2 cellular contexts compared by ENCODE assay signal in the genomic region with DNA sequence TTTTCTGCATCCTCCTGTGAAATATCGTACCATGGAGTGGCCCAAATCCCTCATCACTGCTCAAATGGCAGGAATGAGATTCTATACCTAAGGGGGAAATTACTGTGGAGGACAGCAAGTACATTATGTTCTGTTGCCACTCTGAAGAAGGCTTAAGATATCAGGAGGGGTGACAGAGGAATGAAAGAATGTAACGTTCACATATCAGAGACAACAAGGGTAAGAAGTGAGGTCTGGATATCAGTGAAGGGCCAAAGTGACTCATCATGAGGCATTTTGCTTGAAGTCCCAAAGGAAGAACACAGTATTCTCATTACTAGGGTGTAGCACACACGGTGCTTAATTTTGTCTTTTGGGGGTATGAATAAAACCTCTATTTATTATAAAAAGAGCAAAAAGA.
TF ChIP-seq lines count a peak whose summit lies in the region.

No MANE protein-coding gene starts in this region.

TF ChIP-seq in HCT116, 20 proteins besides CTCF, POLR2A, EP300 and RAD21:
- no peak for TF ChIP-seq EGR1 (IDR thresholded peaks at IDR 0.05; ENCODE audit: low read depth)
- TF ChIP-seq ZNF274 (IDR thresholded peaks at IDR 0.05; ENCODE audit: low read depth, low read length): no peak
- no peak for TF ChIP-seq SRF (IDR thresholded peaks at IDR 0.05; ENCODE audit: low read depth)
- TF ChIP-seq EZH2phosphoT487 (IDR thresholded peaks at IDR 0.05; ENCODE audit: borderline replicate concordance): no peak
- TF ChIP-seq TCF7L2 (IDR thresholded peaks at IDR 0.05; ENCODE audit: borderline replicate concordance, extremely low read depth, insufficient read depth, insufficient read length): no peak
- TF ChIP-seq YY1 (IDR thresholded peaks at IDR 0.05; ENCODE audit: extremely low read depth, insufficient replicate concordance, low read depth, low read length): no peak
- TF ChIP-seq, protein P1, sequence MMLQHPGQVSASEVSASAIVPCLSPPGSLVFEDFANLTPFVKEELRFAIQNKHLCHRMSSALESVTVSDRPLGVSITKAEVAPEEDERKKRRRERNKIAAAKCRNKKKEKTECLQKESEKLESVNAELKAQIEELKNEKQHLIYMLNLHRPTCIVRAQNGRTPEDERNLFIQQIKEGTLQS (IDR thresholded peaks at IDR 0.05): no peak
- TF ChIP-seq, protein P2, sequence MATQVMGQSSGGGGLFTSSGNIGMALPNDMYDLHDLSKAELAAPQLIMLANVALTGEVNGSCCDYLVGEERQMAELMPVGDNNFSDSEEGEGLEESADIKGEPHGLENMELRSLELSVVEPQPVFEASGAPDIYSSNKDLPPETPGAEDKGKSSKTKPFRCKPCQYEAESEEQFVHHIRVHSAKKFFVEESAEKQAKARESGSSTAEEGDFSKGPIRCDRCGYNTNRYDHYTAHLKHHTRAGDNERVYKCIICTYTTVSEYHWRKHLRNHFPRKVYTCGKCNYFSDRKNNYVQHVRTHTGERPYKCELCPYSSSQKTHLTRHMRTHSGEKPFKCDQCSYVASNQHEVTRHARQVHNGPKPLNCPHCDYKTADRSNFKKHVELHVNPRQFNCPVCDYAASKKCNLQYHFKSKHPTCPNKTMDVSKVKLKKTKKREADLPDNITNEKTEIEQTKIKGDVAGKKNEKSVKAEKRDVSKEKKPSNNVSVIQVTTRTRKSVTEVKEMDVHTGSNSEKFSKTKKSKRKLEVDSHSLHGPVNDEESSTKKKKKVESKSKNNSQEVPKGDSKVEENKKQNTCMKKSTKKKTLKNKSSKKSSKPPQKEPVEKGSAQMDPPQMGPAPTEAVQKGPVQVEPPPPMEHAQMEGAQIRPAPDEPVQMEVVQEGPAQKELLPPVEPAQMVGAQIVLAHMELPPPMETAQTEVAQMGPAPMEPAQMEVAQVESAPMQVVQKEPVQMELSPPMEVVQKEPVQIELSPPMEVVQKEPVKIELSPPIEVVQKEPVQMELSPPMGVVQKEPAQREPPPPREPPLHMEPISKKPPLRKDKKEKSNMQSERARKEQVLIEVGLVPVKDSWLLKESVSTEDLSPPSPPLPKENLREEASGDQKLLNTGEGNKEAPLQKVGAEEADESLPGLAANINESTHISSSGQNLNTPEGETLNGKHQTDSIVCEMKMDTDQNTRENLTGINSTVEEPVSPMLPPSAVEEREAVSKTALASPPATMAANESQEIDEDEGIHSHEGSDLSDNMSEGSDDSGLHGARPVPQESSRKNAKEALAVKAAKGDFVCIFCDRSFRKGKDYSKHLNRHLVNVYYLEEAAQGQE (IDR thresholded peaks at IDR 0.05; ENCODE audit: low read depth): no peak
- TF ChIP-seq CBX3 (IDR thresholded peaks at IDR 0.05; ENCODE audit: low read depth): no peak
- TF ChIP-seq ZFX (IDR thresholded peaks at IDR 0.05): no peak
- no peak for TF ChIP-seq SIN3A (IDR thresholded peaks at IDR 0.05; ENCODE audit: low read depth)
- TF ChIP-seq EZH2 (IDR thresholded peaks at IDR 0.05): no peak
TF ChIP-seq in HCT116: peak in this region for 0.

TF ChIP-seq in WTC11, 78 proteins besides CTCF, POLR2A, EP300 and RAD21:
- TF ChIP-seq JUN (CRISPR knock-in tag; IDR thresholded peaks at IDR 0.05) (no peak), ZNF121 (CRISPR knock-in tag; IDR thresholded peaks at IDR 0.05) (no peak), SOX15 (CRISPR knock-in tag; IDR thresholded peaks at IDR 0.05) (no peak), RORB (CRISPR knock-in tag; IDR thresholded peaks at IDR 0.05) (no peak), TEAD1 (CRISPR knock-in tag; IDR thresholded peaks at IDR 0.05) (no peak), ZNF671 (CRISPR knock-in tag; IDR thresholded peaks at IDR 0.05) (no peak), SP1 (CRISPR knock-in tag; conservative IDR thresholded peaks at IDR 0.05) (no peak), TCF7 (CRISPR knock-in tag; IDR thresholded peaks at IDR 0.05; ENCODE audit: low read depth) (no peak), ZNF423 (CRISPR knock-in tag; IDR thresholded peaks at IDR 0.05) (no peak)
- TF ChIP-seq, protein P3, sequence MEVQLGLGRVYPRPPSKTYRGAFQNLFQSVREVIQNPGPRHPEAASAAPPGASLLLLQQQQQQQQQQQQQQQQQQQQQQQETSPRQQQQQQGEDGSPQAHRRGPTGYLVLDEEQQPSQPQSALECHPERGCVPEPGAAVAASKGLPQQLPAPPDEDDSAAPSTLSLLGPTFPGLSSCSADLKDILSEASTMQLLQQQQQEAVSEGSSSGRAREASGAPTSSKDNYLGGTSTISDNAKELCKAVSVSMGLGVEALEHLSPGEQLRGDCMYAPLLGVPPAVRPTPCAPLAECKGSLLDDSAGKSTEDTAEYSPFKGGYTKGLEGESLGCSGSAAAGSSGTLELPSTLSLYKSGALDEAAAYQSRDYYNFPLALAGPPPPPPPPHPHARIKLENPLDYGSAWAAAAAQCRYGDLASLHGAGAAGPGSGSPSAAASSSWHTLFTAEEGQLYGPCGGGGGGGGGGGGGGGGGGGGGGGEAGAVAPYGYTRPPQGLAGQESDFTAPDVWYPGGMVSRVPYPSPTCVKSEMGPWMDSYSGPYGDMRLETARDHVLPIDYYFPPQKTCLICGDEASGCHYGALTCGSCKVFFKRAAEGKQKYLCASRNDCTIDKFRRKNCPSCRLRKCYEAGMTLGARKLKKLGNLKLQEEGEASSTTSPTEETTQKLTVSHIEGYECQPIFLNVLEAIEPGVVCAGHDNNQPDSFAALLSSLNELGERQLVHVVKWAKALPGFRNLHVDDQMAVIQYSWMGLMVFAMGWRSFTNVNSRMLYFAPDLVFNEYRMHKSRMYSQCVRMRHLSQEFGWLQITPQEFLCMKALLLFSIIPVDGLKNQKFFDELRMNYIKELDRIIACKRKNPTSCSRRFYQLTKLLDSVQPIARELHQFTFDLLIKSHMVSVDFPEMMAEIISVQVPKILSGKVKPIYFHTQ (CRISPR knock-in tag; IDR thresholded peaks at IDR 0.05): no peak
- TF ChIP-seq, protein P4, sequence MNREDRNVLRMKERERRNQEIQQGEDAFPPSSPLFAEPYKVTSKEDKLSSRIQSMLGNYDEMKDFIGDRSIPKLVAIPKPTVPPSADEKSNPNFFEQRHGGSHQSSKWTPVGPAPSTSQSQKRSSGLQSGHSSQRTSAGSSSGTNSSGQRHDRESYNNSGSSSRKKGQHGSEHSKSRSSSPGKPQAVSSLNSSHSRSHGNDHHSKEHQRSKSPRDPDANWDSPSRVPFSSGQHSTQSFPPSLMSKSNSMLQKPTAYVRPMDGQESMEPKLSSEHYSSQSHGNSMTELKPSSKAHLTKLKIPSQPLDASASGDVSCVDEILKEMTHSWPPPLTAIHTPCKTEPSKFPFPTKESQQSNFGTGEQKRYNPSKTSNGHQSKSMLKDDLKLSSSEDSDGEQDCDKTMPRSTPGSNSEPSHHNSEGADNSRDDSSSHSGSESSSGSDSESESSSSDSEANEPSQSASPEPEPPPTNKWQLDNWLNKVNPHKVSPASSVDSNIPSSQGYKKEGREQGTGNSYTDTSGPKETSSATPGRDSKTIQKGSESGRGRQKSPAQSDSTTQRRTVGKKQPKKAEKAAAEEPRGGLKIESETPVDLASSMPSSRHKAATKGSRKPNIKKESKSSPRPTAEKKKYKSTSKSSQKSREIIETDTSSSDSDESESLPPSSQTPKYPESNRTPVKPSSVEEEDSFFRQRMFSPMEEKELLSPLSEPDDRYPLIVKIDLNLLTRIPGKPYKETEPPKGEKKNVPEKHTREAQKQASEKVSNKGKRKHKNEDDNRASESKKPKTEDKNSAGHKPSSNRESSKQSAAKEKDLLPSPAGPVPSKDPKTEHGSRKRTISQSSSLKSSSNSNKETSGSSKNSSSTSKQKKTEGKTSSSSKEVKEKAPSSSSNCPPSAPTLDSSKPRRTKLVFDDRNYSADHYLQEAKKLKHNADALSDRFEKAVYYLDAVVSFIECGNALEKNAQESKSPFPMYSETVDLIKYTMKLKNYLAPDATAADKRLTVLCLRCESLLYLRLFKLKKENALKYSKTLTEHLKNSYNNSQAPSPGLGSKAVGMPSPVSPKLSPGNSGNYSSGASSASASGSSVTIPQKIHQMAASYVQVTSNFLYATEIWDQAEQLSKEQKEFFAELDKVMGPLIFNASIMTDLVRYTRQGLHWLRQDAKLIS (CRISPR knock-in tag; IDR thresholded peaks at IDR 0.05; ENCODE audit: borderline replicate concordance): no peak
- TF ChIP-seq, protein P5, sequence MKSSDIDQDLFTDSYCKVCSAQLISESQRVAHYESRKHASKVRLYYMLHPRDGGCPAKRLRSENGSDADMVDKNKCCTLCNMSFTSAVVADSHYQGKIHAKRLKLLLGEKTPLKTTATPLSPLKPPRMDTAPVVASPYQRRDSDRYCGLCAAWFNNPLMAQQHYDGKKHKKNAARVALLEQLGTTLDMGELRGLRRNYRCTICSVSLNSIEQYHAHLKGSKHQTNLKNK (CRISPR knock-in tag; IDR thresholded peaks at IDR 0.05): no peak
- TF ChIP-seq, protein P6, sequence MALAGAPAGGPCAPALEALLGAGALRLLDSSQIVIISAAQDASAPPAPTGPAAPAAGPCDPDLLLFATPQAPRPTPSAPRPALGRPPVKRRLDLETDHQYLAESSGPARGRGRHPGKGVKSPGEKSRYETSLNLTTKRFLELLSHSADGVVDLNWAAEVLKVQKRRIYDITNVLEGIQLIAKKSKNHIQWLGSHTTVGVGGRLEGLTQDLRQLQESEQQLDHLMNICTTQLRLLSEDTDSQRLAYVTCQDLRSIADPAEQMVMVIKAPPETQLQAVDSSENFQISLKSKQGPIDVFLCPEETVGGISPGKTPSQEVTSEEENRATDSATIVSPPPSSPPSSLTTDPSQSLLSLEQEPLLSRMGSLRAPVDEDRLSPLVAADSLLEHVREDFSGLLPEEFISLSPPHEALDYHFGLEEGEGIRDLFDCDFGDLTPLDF (CRISPR knock-in tag; IDR thresholded peaks at IDR 0.05): no peak
- TF ChIP-seq, protein P7, sequence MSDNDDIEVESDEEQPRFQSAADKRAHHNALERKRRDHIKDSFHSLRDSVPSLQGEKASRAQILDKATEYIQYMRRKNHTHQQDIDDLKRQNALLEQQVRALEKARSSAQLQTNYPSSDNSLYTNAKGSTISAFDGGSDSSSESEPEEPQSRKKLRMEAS (CRISPR knock-in tag; IDR thresholded peaks at IDR 0.05): no peak
- TF ChIP-seq, protein P8, sequence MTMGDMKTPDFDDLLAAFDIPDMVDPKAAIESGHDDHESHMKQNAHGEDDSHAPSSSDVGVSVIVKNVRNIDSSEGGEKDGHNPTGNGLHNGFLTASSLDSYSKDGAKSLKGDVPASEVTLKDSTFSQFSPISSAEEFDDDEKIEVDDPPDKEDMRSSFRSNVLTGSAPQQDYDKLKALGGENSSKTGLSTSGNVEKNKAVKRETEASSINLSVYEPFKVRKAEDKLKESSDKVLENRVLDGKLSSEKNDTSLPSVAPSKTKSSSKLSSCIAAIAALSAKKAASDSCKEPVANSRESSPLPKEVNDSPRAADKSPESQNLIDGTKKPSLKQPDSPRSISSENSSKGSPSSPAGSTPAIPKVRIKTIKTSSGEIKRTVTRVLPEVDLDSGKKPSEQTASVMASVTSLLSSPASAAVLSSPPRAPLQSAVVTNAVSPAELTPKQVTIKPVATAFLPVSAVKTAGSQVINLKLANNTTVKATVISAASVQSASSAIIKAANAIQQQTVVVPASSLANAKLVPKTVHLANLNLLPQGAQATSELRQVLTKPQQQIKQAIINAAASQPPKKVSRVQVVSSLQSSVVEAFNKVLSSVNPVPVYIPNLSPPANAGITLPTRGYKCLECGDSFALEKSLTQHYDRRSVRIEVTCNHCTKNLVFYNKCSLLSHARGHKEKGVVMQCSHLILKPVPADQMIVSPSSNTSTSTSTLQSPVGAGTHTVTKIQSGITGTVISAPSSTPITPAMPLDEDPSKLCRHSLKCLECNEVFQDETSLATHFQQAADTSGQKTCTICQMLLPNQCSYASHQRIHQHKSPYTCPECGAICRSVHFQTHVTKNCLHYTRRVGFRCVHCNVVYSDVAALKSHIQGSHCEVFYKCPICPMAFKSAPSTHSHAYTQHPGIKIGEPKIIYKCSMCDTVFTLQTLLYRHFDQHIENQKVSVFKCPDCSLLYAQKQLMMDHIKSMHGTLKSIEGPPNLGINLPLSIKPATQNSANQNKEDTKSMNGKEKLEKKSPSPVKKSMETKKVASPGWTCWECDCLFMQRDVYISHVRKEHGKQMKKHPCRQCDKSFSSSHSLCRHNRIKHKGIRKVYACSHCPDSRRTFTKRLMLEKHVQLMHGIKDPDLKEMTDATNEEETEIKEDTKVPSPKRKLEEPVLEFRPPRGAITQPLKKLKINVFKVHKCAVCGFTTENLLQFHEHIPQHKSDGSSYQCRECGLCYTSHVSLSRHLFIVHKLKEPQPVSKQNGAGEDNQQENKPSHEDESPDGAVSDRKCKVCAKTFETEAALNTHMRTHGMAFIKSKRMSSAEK (CRISPR knock-in tag; IDR thresholded peaks at IDR 0.05; ENCODE audit: borderline replicate concordance): no peak
- TF ChIP-seq, protein P9, sequence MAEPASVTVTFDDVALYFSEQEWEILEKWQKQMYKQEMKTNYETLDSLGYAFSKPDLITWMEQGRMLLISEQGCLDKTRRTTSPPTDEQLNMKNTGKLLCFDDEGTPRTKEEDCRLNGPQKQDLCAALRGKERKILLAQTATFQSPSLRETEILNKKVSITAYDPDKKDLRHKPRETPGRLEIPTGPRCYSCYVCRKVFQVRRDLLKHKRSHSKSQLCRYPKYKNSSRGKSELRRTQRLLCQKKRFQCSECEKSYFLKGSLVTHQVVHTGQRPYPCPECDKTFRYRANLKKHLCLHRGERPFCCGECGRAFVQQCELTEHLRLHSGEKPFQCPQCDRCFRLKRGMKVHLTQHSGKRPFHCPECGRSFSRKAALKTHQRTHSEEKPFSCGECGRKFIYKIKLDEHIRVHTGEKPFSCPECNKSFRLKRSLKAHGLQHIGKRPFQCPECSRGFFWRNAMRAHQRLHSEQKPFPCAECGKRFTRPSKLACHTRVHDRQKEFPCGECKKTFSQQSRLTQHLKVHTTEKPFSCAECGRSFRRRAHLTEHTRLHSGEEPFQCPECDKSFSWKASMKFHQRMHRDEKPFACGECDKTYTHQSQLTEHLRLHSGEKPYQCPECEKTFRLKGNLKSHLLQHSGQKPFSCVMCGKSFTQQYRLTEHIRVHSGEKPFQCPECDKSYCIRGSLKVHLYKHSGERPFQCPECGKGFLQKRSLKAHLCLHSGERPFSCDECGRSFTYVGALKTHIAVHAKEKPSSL (CRISPR knock-in tag; conservative IDR thresholded peaks at IDR 0.05): no peak
